In genomic region chr2:241550616-241551580, GRCh38 we compare ENCODE assay signal across 1 cellular context.
TF ChIP-seq lines count a peak whose summit lies in the region.

No MANE protein-coding gene starts in this region.

TF ChIP-seq in HEK293, 187 proteins besides CTCF, POLR2A, EP300 and RAD21 (continued from another document):
- no peak for TF ChIP-seq ZNF488 (tag by site-specific recombination; IDR thresholded peaks at IDR 0.05)
- no peak for TF ChIP-seq ZNF791 (tag by site-specific recombination; IDR thresholded peaks at IDR 0.05)
- TF ChIP-seq GLI4 (tag by site-specific recombination; IDR thresholded peaks at IDR 0.05) = no peak
- no peak for TF ChIP-seq ZNF76 (tag by site-specific recombination; IDR thresholded peaks at IDR 0.05; ENCODE audit: borderline replicate concordance, low read depth)
- TF ChIP-seq ZBTB21 (tag by site-specific recombination; IDR thresholded peaks at IDR 0.05) = no peak
- no peak for TF ChIP-seq ZNF623 (tag by site-specific recombination; IDR thresholded peaks at IDR 0.05)
- TF ChIP-seq ZNF624 (tag by site-specific recombination; IDR thresholded peaks at IDR 0.05) = no peak
- TF ChIP-seq ZFP41 (tag by site-specific recombination; IDR thresholded peaks at IDR 0.05; ENCODE audit: borderline replicate concordance) = no peak
- no peak for TF ChIP-seq ZNF621 (tag by site-specific recombination; IDR thresholded peaks at IDR 0.05)
- TF ChIP-seq ZNF514 (tag by site-specific recombination; IDR thresholded peaks at IDR 0.05) = no peak
- TF ChIP-seq OSR2 (tag by site-specific recombination; IDR thresholded peaks at IDR 0.05) = 0 out of 2 replicates have a peak, but pooled peaks have one; percentile 64
